ENCODE assay signal across 1 cellular context in genomic region chr19:19224852-19225494, GRCh38.
TF ChIP-seq lines count a peak whose summit lies in the region.

No MANE protein-coding gene starts in this region.

TF ChIP-seq in HepG2, 621 proteins besides CTCF, POLR2A, EP300 and RAD21 (continued from another document and continues in another):
- TF ChIP-seq ZBTB4 (CRISPR knock-in tag; IDR thresholded peaks at IDR 0.05; ENCODE audit: borderline replicate concordance) (no peak), ZFP36 (IDR thresholded peaks at IDR 0.05; ENCODE audit: borderline replicate concordance, low read depth, low read length, partially characterized antibody) (no peak), RCOR2 (CRISPR knock-in tag; IDR thresholded peaks at IDR 0.05) (no peak), ZNF362 (CRISPR knock-in tag; IDR thresholded peaks at IDR 0.05; ENCODE audit: borderline replicate concordance) (no peak), MTF1 (CRISPR knock-in tag; IDR thresholded peaks at IDR 0.05) (no peak), HMG20A (CRISPR knock-in tag; IDR thresholded peaks at IDR 0.05; ENCODE audit: borderline replicate concordance) (no peak), REL (CRISPR knock-in tag; conservative IDR thresholded peaks at IDR 0.05) (no peak), MXD4 (CRISPR knock-in tag; IDR thresholded peaks at IDR 0.05) (0 out of 2 replicates have a peak, but pooled peaks have one; percentile 28), ZFP37 (CRISPR knock-in tag; IDR thresholded peaks at IDR 0.05; ENCODE audit: borderline replicate concordance) (no peak), ZNF256 (CRISPR knock-in tag; conservative IDR thresholded peaks at IDR 0.05) (no peak), ZNF337 (CRISPR knock-in tag; IDR thresholded peaks at IDR 0.05; ENCODE audit: borderline replicate concordance, low read depth) (0 out of 2 replicates have a peak, but pooled peaks have one; percentile 32), TBP (CRISPR knock-in tag; IDR thresholded peaks at IDR 0.05) (no peak), ZSCAN20 (CRISPR knock-in tag; IDR thresholded peaks at IDR 0.05; ENCODE audit: borderline replicate concordance) (peak; percentile 64; the same call in 1 of the 2 replicates), ZNF350 (CRISPR knock-in tag; IDR thresholded peaks at IDR 0.05; ENCODE audit: borderline replicate concordance, low read depth) (no peak), SNAPC5 (CRISPR knock-in tag; IDR thresholded peaks at IDR 0.05; ENCODE audit: borderline replicate concordance) (no peak), ZBTB25 (CRISPR knock-in tag; IDR thresholded peaks at IDR 0.05) (no peak), ATF7 (IDR thresholded peaks at IDR 0.05) (no peak), ATF7 (CRISPR knock-in tag; IDR thresholded peaks at IDR 0.05) (no peak), SP5 (CRISPR knock-in tag; IDR thresholded peaks at IDR 0.05; ENCODE audit: borderline replicate concordance, low read depth) (0 out of 2 replicates have a peak, but pooled peaks have one; percentile 5), FOXA1 (IDR thresholded peaks at IDR 0.05) (no peak), FOXA1 (CRISPR knock-in tag; IDR thresholded peaks at IDR 0.05) (no peak), ZNF574 (CRISPR knock-in tag; IDR thresholded peaks at IDR 0.05) (peak; percentile 49), ZNF652 (CRISPR knock-in tag; IDR thresholded peaks at IDR 0.05; ENCODE audit: borderline replicate concordance, low read depth) (no peak), MZF1 (CRISPR knock-in tag; IDR thresholded peaks at IDR 0.05; ENCODE audit: borderline replicate concordance) (no peak), IRX3 (CRISPR knock-in tag; IDR thresholded peaks at IDR 0.05; ENCODE audit: borderline replicate concordance, low read depth) (no peak), ARID3A (IDR thresholded peaks at IDR 0.05; ENCODE audit: low read depth, low read length) (no peak), ZNF770 (CRISPR knock-in tag; IDR thresholded peaks at IDR 0.05) (peak; percentile 54; the same call in 1 of the 2 replicates), PRPF4 (IDR thresholded peaks at IDR 0.05; ENCODE audit: low read depth, low read length, poor library complexity, severe bottlenecking) (no peak), ZNF354B (CRISPR knock-in tag; IDR thresholded peaks at IDR 0.05) (no peak), SIX1 (CRISPR knock-in tag; IDR thresholded peaks at IDR 0.05; ENCODE audit: borderline replicate concordance) (no peak), BRCA1 (CRISPR knock-in tag; IDR thresholded peaks at IDR 0.05) (no peak), KDM3A (CRISPR knock-in tag; IDR thresholded peaks at IDR 0.05; ENCODE audit: low read depth) (no peak), ZBTB26 (CRISPR knock-in tag; IDR thresholded peaks at IDR 0.05; ENCODE audit: borderline replicate concordance) (no peak), KAT7 (CRISPR knock-in tag; IDR thresholded peaks at IDR 0.05; ENCODE audit: borderline replicate concordance) (no peak), PAX8 (CRISPR knock-in tag; IDR thresholded peaks at IDR 0.05; ENCODE audit: borderline replicate concordance) (no peak), ZC3H4 (CRISPR knock-in tag; IDR thresholded peaks at IDR 0.05; ENCODE audit: borderline replicate concordance) (no peak), TCF7 (IDR thresholded peaks at IDR 0.05; ENCODE audit: low read depth) (no peak), HHEX (CRISPR knock-in tag; IDR thresholded peaks at IDR 0.05) (no peak), PAXIP1 (CRISPR knock-in tag; conservative IDR thresholded peaks at IDR 0.05) (no peak), ZBTB46 (CRISPR knock-in tag; IDR thresholded peaks at IDR 0.05; ENCODE audit: borderline replicate concordance) (no peak), ZNF629 (CRISPR knock-in tag; conservative IDR thresholded peaks at IDR 0.05) (no peak), MED13 (CRISPR knock-in tag; IDR thresholded peaks at IDR 0.05) (no peak)
